19 cellular contexts compared by ENCODE assay signal in the genomic region with DNA sequence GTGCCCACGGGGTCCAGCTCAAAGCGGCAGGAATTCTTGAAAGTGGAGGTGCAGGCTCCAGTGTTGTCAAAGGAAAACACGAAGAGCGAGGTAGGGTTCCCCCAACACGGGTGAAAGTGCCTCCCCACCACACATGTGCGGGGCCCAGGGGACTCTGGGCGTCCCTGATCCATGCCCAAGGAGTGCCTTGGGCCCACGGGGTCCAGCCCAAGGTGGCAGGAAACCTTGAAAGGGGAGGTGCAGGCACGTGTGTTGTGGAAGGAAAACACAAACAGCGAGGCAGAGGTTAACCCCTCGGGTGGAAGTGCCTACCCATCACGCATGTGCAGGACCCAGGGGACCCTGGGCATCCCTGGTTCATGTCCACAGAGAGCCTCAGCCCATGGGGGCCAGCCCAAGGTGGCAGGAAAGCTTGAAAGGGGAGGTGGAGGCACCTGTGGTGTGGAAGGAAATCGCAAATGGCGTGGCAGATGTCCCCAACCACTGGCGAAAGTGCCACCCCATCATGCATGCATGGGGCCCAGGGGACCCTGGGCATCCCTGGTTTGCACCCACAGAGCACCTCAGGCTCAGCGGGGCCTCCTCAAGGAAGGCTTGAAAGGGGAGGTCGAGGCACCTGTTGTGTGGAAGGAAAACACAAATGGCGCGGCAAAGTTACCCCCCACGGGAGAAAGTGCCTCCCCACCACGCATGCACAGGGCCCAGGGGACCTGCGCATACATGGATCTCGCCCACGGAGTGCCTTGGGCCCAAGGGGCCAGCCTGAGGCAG.
A peak's percentile ranks its signal among the peaks of the same experiment; 100 is the strongest.
DNase-seq lines count a peak whose midpoint lies in the region; ATAC-seq, FAIRE-seq and TF ChIP-seq lines count a peak whose summit lies in the region.
"Had no signal": no experiment of that assay in that cellular context is flagged by ENCODE, and none has a peak within 500 bp of the region (broad histone marks: within the 10 kb centered on the region; RNA-seq: fewer than 3 reads in every experiment).

No MANE protein-coding gene starts in this region.

- no peak for FAIRE-seq in HepG2 (lab: Jason Lieb, UNC)
- FAIRE-seq in GM12891 (lab: Jason Lieb, UNC), result no peak
- FAIRE-seq: K562 had no signal

- no peak for TF ChIP-seq EP300 in HepG2 (IDR thresholded peaks at IDR 0.05; ENCODE audit: low read depth in 2 of 2, low read length in 2 of 2)
- no peak for TF ChIP-seq EP300 in HepG2 (CRISPR knock-in tag; IDR thresholded peaks at IDR 0.05; ENCODE audit: borderline replicate concordance)

- H4K20me1 ChIP-seq in HepG2 (ENCODE audit: insufficient read depth, low read length), result no peaks in the 10 kb centered on the region

- no peak for TF ChIP-seq RAD21 in HepG2 (CRISPR knock-in tag; IDR thresholded peaks at IDR 0.05)

- H3K27ac ChIP-seq in right lobe of liver, result no peak overlapping the region
- H3K27ac ChIP-seq in HepG2 (ENCODE audit: extremely low read length, insufficient read depth, low read length), result no peak overlapping the region
- no peak overlapping the region for H3K27ac ChIP-seq in brain microvascular endothelial cell
- H3K27ac ChIP-seq: HL-60, RWPE1 had no signal

- H3K36me3 ChIP-seq in right lobe of liver (no peaks in the 10 kb centered on the region), HepG2 (replicated peaks in 1 of 2; ENCODE audit: control insufficient read depth in 1 of 2, insufficient read depth in 2 of 2, low read length in 2 of 2) (no peaks in the 10 kb centered on the region), brain microvascular endothelial cell (replicated peaks) (no peaks in the 10 kb centered on the region)

- TF ChIP-seq CTCF in right lobe of liver (IDR thresholded peaks at IDR 0.05) (no peak), HepG2 (CRISPR knock-in tag; IDR thresholded peaks at IDR 0.05) (no peak), brain microvascular endothelial cell (IDR thresholded peaks at IDR 0.05; ENCODE audit: low read depth, low read length, missing control alignments) (no peak)

- POLR2A ChIA-PET in HepG2 (lab: Yijun Ruan, JAX), result no interaction called here

- no TSS peak for BruUV-seq in HepG2 (replicated peaks; lab: Mats Ljungman, UMichigan)

- in situ Hi-C loops in HepG2 (cut with HindIII; ENCODE audit: extremely low pct_ligation_motif_present, low pct_unique_long_range_greater_than_20kb) (no loop called here), brain microvascular endothelial cell (cut with HindIII; ENCODE audit: low pct_ligation_motif_present, low sequenced_read_pairs) (no loop called here)

- 45% methylated on average over 14 of the region's 24 CpGs for WGBS in right lobe of liver (ENCODE audit: insufficient coverage, low coverage, low lambda C conversion rate, missing lambda C conversion rate)
- WGBS in HepG2 (ENCODE audit: low lambda C conversion rate), result 33% methylated on average over 22 of the region's 24 CpGs

- no peak overlapping the region for H3K9ac ChIP-seq in HepG2 (ENCODE audit: insufficient read depth, low read depth, low read length)

- H3K4me2 ChIP-seq in HepG2 (ENCODE audit: low read depth, low read length), result no peak overlapping the region

- no peaks in the 10 kb centered on the region for H3K79me2 ChIP-seq in HepG2 (ENCODE audit: insufficient read depth, low read length)

- no peak for TF ChIP-seq POLR2A in right lobe of liver (IDR thresholded peaks at IDR 0.05)
- no peak for TF ChIP-seq POLR2A in HepG2 (IDR thresholded peaks at IDR 0.05; ENCODE audit: insufficient read depth in 1 of 2, low read depth in 2 of 2, low read length in 2 of 2)
- TF ChIP-seq POLR2A in GM12891 (IDR thresholded peaks at IDR 0.05; ENCODE audit: low read depth, low read length), result no peak

- no peaks in the 10 kb centered on the region for H3K4me1 ChIP-seq in right lobe of liver
- H3K4me1 ChIP-seq in HepG2 (ENCODE audit: insufficient read depth, low read length), result no peaks in the 10 kb centered on the region

- intact Hi-C loops in right lobe of liver (cut with DNase I), result no loop called here
- intact Hi-C loops in HepG2 (cut with micrococcal nuclease; ENCODE audit: unreplicated experiment), result no loop called here
- intact Hi-C loops in sciatic nerve (cut with DNase I), result no loop called here

- ATAC-seq in right lobe of liver (peak in 1 of 4 donors; percentile 14), HepG2 (no peak), sciatic nerve (no peak)
- ATAC-seq: K562 had no signal

- no peaks in the 10 kb centered on the region for H3K27me3 ChIP-seq in right lobe of liver
- H3K27me3 ChIP-seq in HepG2 (ENCODE audit: control insufficient read depth in 1 of 2, insufficient read depth in 2 of 2, low read length in 2 of 2), result no peaks in the 10 kb centered on the region
- H3K27me3 ChIP-seq in brain microvascular endothelial cell (replicated peaks), result no peaks in the 10 kb centered on the region

- CTCF ChIA-PET in HepG2 (lab: Yijun Ruan, JAX; ENCODE audit: low intra/inter-chr PET ratio, low total read pairs), result no interaction called here

- DNase-seq in right lobe of liver (peak in 2 of 3 donors; percentile 14 to 35), HepG2 (ENCODE audit: low spot score) (no peak), iPS-NIHi7 (ENCODE audit: extremely low spot score) (peak; percentile 3), sciatic nerve (ENCODE audit: low spot score) (peak; percentile 36), brain microvascular endothelial cell (no peak), GM12891 (ENCODE audit: insufficient read length, low spot score) (no peak)
- DNase-seq in activated CD4-positive, CD25-positive, alpha-beta regulatory T cell treated with anti-CD3 and anti-CD28 coated beads, Interleukin-2, amount 50 U/mL, for 72 hours, result no peak
- DNase-seq: ACHN; Calu3; CD4-positive, alpha-beta T cell; DMS79; GOT3; HFFc6; NCI-H1092 treated with DMSO at 0.1 percent for 48 hours; NCI-H1694; NCI-H69 had no signal

- H3K4me3 ChIP-seq in right lobe of liver (no peak overlapping the region), HepG2 (replicated peaks in 1 of 3; ENCODE audit: insufficient read depth in 1 of 3, low read depth in 2 of 3, low read length in 3 of 3) (no peak overlapping the region), brain microvascular endothelial cell (ENCODE audit: low read depth, low read length) (no peak overlapping the region)
- H3K4me3 ChIP-seq: K562 had no signal

- no peak overlapping the region for H2AFZ ChIP-seq in HepG2 (ENCODE audit: low read length)

- H3K9me3 ChIP-seq in right lobe of liver (no peaks in the 10 kb centered on the region), HepG2 (ENCODE audit: low read length) (peaks cover 65% of the 10 kb centered on the region)

TF ChIP-seq in HepG2, 621 proteins besides CTCF, POLR2A, EP300 and RAD21 (continues in another document):
- TF ChIP-seq NR2F1 (CRISPR knock-in tag; IDR thresholded peaks at IDR 0.05), result no peak
- TF ChIP-seq ZNF552 (CRISPR knock-in tag; IDR thresholded peaks at IDR 0.05; ENCODE audit: borderline replicate concordance), result no peak
- TF ChIP-seq, protein P1, sequence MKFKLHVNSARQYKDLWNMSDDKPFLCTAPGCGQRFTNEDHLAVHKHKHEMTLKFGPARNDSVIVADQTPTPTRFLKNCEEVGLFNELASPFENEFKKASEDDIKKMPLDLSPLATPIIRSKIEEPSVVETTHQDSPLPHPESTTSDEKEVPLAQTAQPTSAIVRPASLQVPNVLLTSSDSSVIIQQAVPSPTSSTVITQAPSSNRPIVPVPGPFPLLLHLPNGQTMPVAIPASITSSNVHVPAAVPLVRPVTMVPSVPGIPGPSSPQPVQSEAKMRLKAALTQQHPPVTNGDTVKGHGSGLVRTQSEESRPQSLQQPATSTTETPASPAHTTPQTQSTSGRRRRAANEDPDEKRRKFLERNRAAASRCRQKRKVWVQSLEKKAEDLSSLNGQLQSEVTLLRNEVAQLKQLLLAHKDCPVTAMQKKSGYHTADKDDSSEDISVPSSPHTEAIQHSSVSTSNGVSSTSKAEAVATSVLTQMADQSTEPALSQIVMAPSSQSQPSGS (CRISPR knock-in tag; IDR thresholded peaks at IDR 0.05), result no peak
- no peak for TF ChIP-seq TEAD3 (CRISPR knock-in tag; optimal IDR thresholded peaks at IDR 0.05; ENCODE audit: borderline replicate concordance)
- TF ChIP-seq, protein P2, sequence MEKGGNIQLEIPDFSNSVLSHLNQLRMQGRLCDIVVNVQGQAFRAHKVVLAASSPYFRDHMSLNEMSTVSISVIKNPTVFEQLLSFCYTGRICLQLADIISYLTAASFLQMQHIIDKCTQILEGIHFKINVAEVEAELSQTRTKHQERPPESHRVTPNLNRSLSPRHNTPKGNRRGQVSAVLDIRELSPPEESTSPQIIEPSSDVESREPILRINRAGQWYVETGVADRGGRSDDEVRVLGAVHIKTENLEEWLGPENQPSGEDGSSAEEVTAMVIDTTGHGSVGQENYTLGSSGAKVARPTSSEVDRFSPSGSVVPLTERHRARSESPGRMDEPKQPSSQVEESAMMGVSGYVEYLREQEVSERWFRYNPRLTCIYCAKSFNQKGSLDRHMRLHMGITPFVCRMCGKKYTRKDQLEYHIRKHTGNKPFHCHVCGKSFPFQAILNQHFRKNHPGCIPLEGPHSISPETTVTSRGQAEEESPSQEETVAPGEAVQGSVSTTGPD (CRISPR knock-in tag; IDR thresholded peaks at IDR 0.05), result no peak

TF ChIP-seq in GM12891, 5 proteins besides CTCF, POLR2A, EP300 and RAD21:
- TF ChIP-seq POLR2AphosphoS5 (IDR thresholded peaks at IDR 0.05; ENCODE audit: low read depth, low read length) (no peak), TAF1 (IDR thresholded peaks at IDR 0.05; ENCODE audit: low read depth, low read length) (no peak), PAX5 (IDR thresholded peaks at IDR 0.05; ENCODE audit: insufficient read depth, low read length, severe bottlenecking) (no peak), POU2F2 (IDR thresholded peaks at IDR 0.05; ENCODE audit: low read depth, low read length) (no peak), SPI1 (IDR thresholded peaks at IDR 0.05; ENCODE audit: low read depth, low read length) (no peak)

Comparison
In these comparisons a context has a peak if more than half of its experiments do, and no peak if none do; other contexts are left out.
1. DNase-seq: peak in right lobe of liver (2 of 3), iPS-NIHi7 (single experiment) and sciatic nerve (single experiment); none in HepG2 (single experiment), brain microvascular endothelial cell (single experiment), activated CD4-positive, CD25-positive, alpha-beta regulatory T cell treated with anti-CD3 and anti-CD28 coated beads, Interleukin-2, amount 50 U/mL, for 72 hours (single experiment) and GM12891 (single experiment).